ENCODE assay signal across 2 cellular contexts in genomic region chr19:1819976-1820255, GRCh38.
TF ChIP-seq lines count a peak whose summit lies in the region.

No MANE protein-coding gene starts in this region.

TF ChIP-seq in HepG2, 621 proteins besides CTCF, POLR2A, EP300 and RAD21:
- no peak for TF ChIP-seq KDM6A (CRISPR knock-in tag; IDR thresholded peaks at IDR 0.05; ENCODE audit: low read depth)
- TF ChIP-seq ZFP36L1 (CRISPR knock-in tag; IDR thresholded peaks at IDR 0.05): no peak
- TF ChIP-seq HIC2 (CRISPR knock-in tag; IDR thresholded peaks at IDR 0.05; ENCODE audit: low read depth): no peak
- peak; percentile 47 for TF ChIP-seq AGO2 (optimal IDR thresholded peaks at IDR 0.05; ENCODE audit: low read depth, low read length)
TF ChIP-seq in HepG2: peak in this region for 1.

TF ChIP-seq in K562, 482 proteins besides CTCF, POLR2A, EP300 and RAD21:
- no peak for TF ChIP-seq LARP7 (IDR thresholded peaks at IDR 0.05)
- TF ChIP-seq CCNT2 (IDR thresholded peaks at IDR 0.05; ENCODE audit: borderline replicate concordance, extremely low read depth, insufficient read length, low read depth, low read length): no peak
- TF ChIP-seq HMGN3 (IDR thresholded peaks at IDR 0.05; ENCODE audit: borderline replicate concordance, extremely low read depth, insufficient read length, low read depth, low read length): no peak
- TF ChIP-seq THRA (IDR thresholded peaks at IDR 0.05): no peak
- TF ChIP-seq RBFOX2 (IDR thresholded peaks at IDR 0.05; ENCODE audit: low read depth, low read length): peak; percentile 18; the same call in 1 of the 2 replicates
